19 cellular contexts compared by ENCODE assay signal in genomic region chr2:54370405-54371104, GRCh38.
A peak's percentile ranks its signal among the peaks of the same experiment; 100 is the strongest.
DNase-seq lines count a peak whose midpoint lies in the region; ATAC-seq, FAIRE-seq and TF ChIP-seq lines count a peak whose summit lies in the region.
"Had no signal": no experiment of that assay in that cellular context is flagged by ENCODE, and none has a peak within 500 bp of the region (broad histone marks: within the 10 kb centered on the region; RNA-seq: fewer than 3 reads in every experiment).

No MANE protein-coding gene starts in this region.

- peaks cover 23% of the 10 kb centered on the region for H3K4me1 ChIP-seq in HepG2 (ENCODE audit: insufficient read depth, low read length)

- TF ChIP-seq EP300 in HepG2 (IDR thresholded peaks at IDR 0.05; ENCODE audit: low read depth in 2 of 2, low read length in 2 of 2) (no peak), HepG2 (CRISPR knock-in tag; IDR thresholded peaks at IDR 0.05; ENCODE audit: borderline replicate concordance) (no peak)

- H3K27ac Mint-ChIP-seq in endothelial cell (ENCODE audit: unreplicated experiment) (peak overlapping the region; percentile 65), immature natural killer cell (no peak overlapping the region)
- H3K27ac Mint-ChIP-seq: activated CD4-positive, alpha-beta memory T cell treated with anti-CD3 and anti-CD28 coated beads for 36 hours; effector memory CD8-positive, alpha-beta T cell; GM23338; IgD-negative memory B cell had no signal

- ATAC-seq in HepG2, result peak; percentile 64
- ATAC-seq: effector memory CD8-positive, alpha-beta T cell; GM23338 had no signal

- TF ChIP-seq POLR2A in HepG2 (IDR thresholded peaks at IDR 0.05; ENCODE audit: insufficient read depth in 1 of 2, low read depth in 2 of 2, low read length in 2 of 2), result no peak

- H3K27me3 ChIP-seq in HepG2 (ENCODE audit: control insufficient read depth in 1 of 2, insufficient read depth in 2 of 2, low read length in 2 of 2) (peaks cover 1 to 42% of the 10 kb centered on the region in 2 experiments; a peak in 2 of 5 replicates), WERI-Rb-1 (ENCODE audit: insufficient read depth, low read depth, severe bottlenecking) (no peaks in the 10 kb centered on the region)

- no peaks in the 10 kb centered on the region for H3K79me2 ChIP-seq in HepG2 (ENCODE audit: insufficient read depth, low read length)

- H3K4me2 ChIP-seq in HepG2 (ENCODE audit: low read depth, low read length), result peak overlapping the region; percentile 81
- H3K4me2 ChIP-seq: GM23338 had no signal

- H3K4me1 Mint-ChIP-seq in endothelial cell (ENCODE audit: unreplicated experiment), result peaks cover 15% of the 10 kb centered on the region
- H3K4me1 Mint-ChIP-seq in immature natural killer cell, result no peaks in the 10 kb centered on the region
- H3K4me1 Mint-ChIP-seq: GM23338, IgD-negative memory B cell, naive B cell had no signal

- in situ Hi-C loops in HepG2 (cut with HindIII; ENCODE audit: extremely low pct_ligation_motif_present, low pct_unique_long_range_greater_than_20kb), result no loop called here

- WGBS in HepG2 (ENCODE audit: low lambda C conversion rate), result 2% methylated on average over 7 of the region's 7 CpGs

- DNase-seq in GM03348 (ENCODE audit: low spot score) (peak; percentile 21), endothelial cell (ENCODE audit: low spot score) (no peak), HepG2 (ENCODE audit: low spot score) (no peak), stromal cell of bone marrow (ENCODE audit: low read depth) (peak; percentile 42), immature natural killer cell (no peak), GM10266 (ENCODE audit: extremely low spot score) (no peak), WERI-Rb-1 (no peak)
- DNase-seq in stimulated activated CD4-positive, alpha-beta T cell treated with anti-CD3 and anti-CD28 coated beads, Interleukin-4, amount 100 ng/mL, for 4 hours, result no peak
- DNase-seq: activated CD4-positive, alpha-beta memory T cell treated with anti-CD3 and anti-CD28 coated beads for 36 hours; effector memory CD8-positive, alpha-beta T cell; naive B cell; NCI-H1048; NCI-H2171; stimulated activated CD4-positive, alpha-beta T cell treated with anti-CD3 and anti-CD28 coated beads, Interleukin-2, amount 100 ng/mL, for 24 hours; stimulated activated CD8-positive, alpha-beta memory T cell treated with anti-CD3 and anti-CD28 coated beads, Interleukin-4, amount 100 ng/mL, for 48 hours had no signal

- H3K27ac ChIP-seq in HepG2 (ENCODE audit: extremely low read length, insufficient read depth, low read length), result no peak overlapping the region
- no peak overlapping the region for H3K27ac ChIP-seq in WERI-Rb-1

- FAIRE-seq in HepG2 (lab: Jason Lieb, UNC), result peak; percentile 36
- FAIRE-seq: D721Med, urothelium cell line had no signal

- peaks cover 13% of the 10 kb centered on the region for H3K36me3 Mint-ChIP-seq in endothelial cell (ENCODE audit: low read depth, unreplicated experiment)
- peaks cover 0 to 5% (median 0%) of the 10 kb centered on the region in 3 donors for H3K36me3 Mint-ChIP-seq in immature natural killer cell
- H3K36me3 Mint-ChIP-seq: activated CD4-positive, alpha-beta memory T cell treated with anti-CD3 and anti-CD28 coated beads for 36 hours had no signal

- intact Hi-C loops in HepG2 (cut with micrococcal nuclease; ENCODE audit: unreplicated experiment), result no loop called here

- H3K9me3 Mint-ChIP-seq in endothelial cell (ENCODE audit: unreplicated experiment) (peaks cover 11% of the 10 kb centered on the region), immature natural killer cell (peaks cover 0 to 8% (median 3%) of the 10 kb centered on the region in 6 donors)
- H3K9me3 Mint-ChIP-seq: effector memory CD8-positive, alpha-beta T cell had no signal

- POLR2A ChIA-PET in HepG2 (lab: Yijun Ruan, JAX), result no interaction called here

- TF ChIP-seq RAD21 in HepG2 (CRISPR knock-in tag; IDR thresholded peaks at IDR 0.05), result no peak

- peak overlapping the region; percentile 68 for H2AFZ ChIP-seq in HepG2 (ENCODE audit: low read length)
- H2AFZ ChIP-seq: GM23338 had no signal

- no TSS peak for BruUV-seq in HepG2 (replicated peaks; lab: Mats Ljungman, UMichigan)

- CTCF ChIA-PET in HepG2 (lab: Yijun Ruan, JAX; ENCODE audit: low intra/inter-chr PET ratio, low total read pairs), result no interaction called here

- H3K36me3 ChIP-seq in HepG2 (replicated peaks in 1 of 2; ENCODE audit: control insufficient read depth in 1 of 2, insufficient read depth in 2 of 2, low read length in 2 of 2) (no peaks in the 10 kb centered on the region), WERI-Rb-1 (no peaks in the 10 kb centered on the region)

- peak overlapping the region in 2 of 3 experiments; percentile 13 to 39; a peak in 3 of 6 replicates for H3K4me3 ChIP-seq in HepG2 (replicated peaks in 1 of 3; ENCODE audit: insufficient read depth in 1 of 3, low read depth in 2 of 3, low read length in 3 of 3)
- no peak overlapping the region for H3K4me3 ChIP-seq in WERI-Rb-1 (ENCODE audit: low read depth, low read length)
- H3K4me3 ChIP-seq: GM23338 had no signal

- no peaks in the 10 kb centered on the region for H4K20me1 ChIP-seq in HepG2 (ENCODE audit: insufficient read depth, low read length)

- H3K27me3 Mint-ChIP-seq in endothelial cell (ENCODE audit: unreplicated experiment), result peaks cover 3% of the 10 kb centered on the region
- H3K27me3 Mint-ChIP-seq in immature natural killer cell (ENCODE audit: low read depth in 3 of 3), result peaks cover 3 to 11% (median 6%) of the 10 kb centered on the region in 3 donors

- H3K4me3 Mint-ChIP-seq in endothelial cell (ENCODE audit: unreplicated experiment) (no peak overlapping the region), immature natural killer cell (no peak overlapping the region)
- H3K4me3 Mint-ChIP-seq: activated CD4-positive, alpha-beta memory T cell treated with anti-CD3 and anti-CD28 coated beads for 36 hours; effector memory CD8-positive, alpha-beta T cell; GM23338; IgD-negative memory B cell had no signal

- no peak for TF ChIP-seq CTCF in endothelial cell (IDR thresholded peaks at IDR 0.05; ENCODE audit: unreplicated experiment)
- TF ChIP-seq CTCF in HepG2 (CRISPR knock-in tag; IDR thresholded peaks at IDR 0.05), result no peak
- no peak for TF ChIP-seq CTCF in GM10266 (IDR thresholded peaks at IDR 0.05; ENCODE audit: control insufficient read depth, insufficient read depth, low read depth, missing control alignments)
- no peak for TF ChIP-seq CTCF in WERI-Rb-1 (IDR thresholded peaks at IDR 0.05; ENCODE audit: low read depth, low read length)

- no peak overlapping the region for H3K9ac ChIP-seq in HepG2 (ENCODE audit: insufficient read depth, low read depth, low read length)

- H3K9me3 ChIP-seq in HepG2 (ENCODE audit: low read length) (peaks cover 23% of the 10 kb centered on the region), WERI-Rb-1 (ENCODE audit: severe bottlenecking) (peaks cover 20% of the 10 kb centered on the region)

TF ChIP-seq in HepG2, 621 proteins besides CTCF, POLR2A, EP300 and RAD21 (continues in another document):
- TF ChIP-seq HMGA1 (CRISPR knock-in tag; conservative IDR thresholded peaks at IDR 0.05) (no peak), GPN1 (CRISPR knock-in tag; IDR thresholded peaks at IDR 0.05; ENCODE audit: borderline replicate concordance) (no peak), RORA (CRISPR knock-in tag; IDR thresholded peaks at IDR 0.05) (no peak), GLMP (CRISPR knock-in tag; IDR thresholded peaks at IDR 0.05; ENCODE audit: borderline replicate concordance) (no peak), MAFG (CRISPR knock-in tag; IDR thresholded peaks at IDR 0.05) (no peak), BATF2 (CRISPR knock-in tag; IDR thresholded peaks at IDR 0.05) (no peak), GABPA (IDR thresholded peaks at IDR 0.05; ENCODE audit: low read depth, low read length) (no peak), GABPA (CRISPR knock-in tag; IDR thresholded peaks at IDR 0.05; ENCODE audit: low read depth) (no peak), ZNF557 (CRISPR knock-in tag; IDR thresholded peaks at IDR 0.05) (no peak), MIXL1 (CRISPR knock-in tag; IDR thresholded peaks at IDR 0.05) (no peak), ZNF484 (CRISPR knock-in tag; IDR thresholded peaks at IDR 0.05; ENCODE audit: borderline replicate concordance, low read depth) (no peak), ZNF670 (CRISPR knock-in tag; IDR thresholded peaks at IDR 0.05; ENCODE audit: borderline replicate concordance) (no peak)
- TF ChIP-seq, protein P1, sequence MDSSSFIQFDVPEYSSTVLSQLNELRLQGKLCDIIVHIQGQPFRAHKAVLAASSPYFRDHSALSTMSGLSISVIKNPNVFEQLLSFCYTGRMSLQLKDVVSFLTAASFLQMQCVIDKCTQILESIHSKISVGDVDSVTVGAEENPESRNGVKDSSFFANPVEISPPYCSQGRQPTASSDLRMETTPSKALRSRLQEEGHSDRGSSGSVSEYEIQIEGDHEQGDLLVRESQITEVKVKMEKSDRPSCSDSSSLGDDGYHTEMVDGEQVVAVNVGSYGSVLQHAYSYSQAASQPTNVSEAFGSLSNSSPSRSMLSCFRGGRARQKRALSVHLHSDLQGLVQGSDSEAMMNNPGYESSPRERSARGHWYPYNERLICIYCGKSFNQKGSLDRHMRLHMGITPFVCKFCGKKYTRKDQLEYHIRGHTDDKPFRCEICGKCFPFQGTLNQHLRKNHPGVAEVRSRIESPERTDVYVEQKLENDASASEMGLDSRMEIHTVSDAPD (CRISPR knock-in tag; IDR thresholded peaks at IDR 0.05), result no peak

Comparison
In these comparisons a context has a peak if more than half of its experiments do, and no peak if none do; other contexts are left out.
1. DNase-seq: peak in GM03348 (single experiment) and stromal cell of bone marrow (single experiment); none in endothelial cell (single experiment), HepG2 (single experiment), immature natural killer cell (0 of 3), GM10266 (single experiment), WERI-Rb-1 (single experiment) and stimulated activated CD4-positive, alpha-beta T cell treated with anti-CD3 and anti-CD28 coated beads, Interleukin-4, amount 100 ng/mL, for 4 hours (0 of 2).